ENCODE assay signal across 9 cellular contexts in genomic region chr2:120254178-120254577, GRCh38. TPM values are rescaled to one million over a fixed set of nuclear protein-coding genes. Genes with fewer than 3 reads are reported as not detected.
DNase-seq lines count a peak whose midpoint lies in the region; ATAC-seq and TF ChIP-seq lines count a peak whose summit lies in the region.
"Had no signal": no experiment of that assay in that cellular context is flagged by ENCODE, and none has a peak within 500 bp of the region (broad histone marks: within the 10 kb centered on the region; RNA-seq: fewer than 3 reads in every experiment).

No MANE protein-coding gene starts in this region.

- H3K9me3 Mint-ChIP-seq in MCF 10A (ENCODE audit: unreplicated experiment), result no peaks in the 10 kb centered on the region

- no peaks in the 10 kb centered on the region for H3K9me3 ChIP-seq in right atrium auricular region
- H3K9me3 ChIP-seq in mucosa of rectum (ENCODE audit: control insufficient read depth in 2 of 2, low read length in 2 of 2), result no peaks in the 10 kb centered on the region
- no peaks in the 10 kb centered on the region for H3K9me3 ChIP-seq in vagina

- TF ChIP-seq POLR2A in vagina (IDR thresholded peaks at IDR 0.05), result no peak

- CTCF ChIA-PET in MCF 10A (lab: Yijun Ruan, JAX), result interaction anchor here (1.7 kb wide), 1 partner anchor 10 kb away, joined by 5 read pairs; no protein-coding TSS in a partner anchor

- TF ChIP-seq CTCF in right atrium auricular region (IDR thresholded peaks at IDR 0.05), result no peak
- no peak for TF ChIP-seq CTCF in MCF 10A (IDR thresholded peaks at IDR 0.05; ENCODE audit: unreplicated experiment)
- no peak for TF ChIP-seq CTCF in vagina (IDR thresholded peaks at IDR 0.05)

- H3K4me3 ChIP-seq in right atrium auricular region (peak overlapping the region; percentile 67 to 78), mucosa of rectum (ENCODE audit: low read length in 2 of 2) (peak overlapping the region; percentile 89 to 93), vagina (peak overlapping the region; percentile 75 to 99)

- POLR2A ChIA-PET in MCF 10A (lab: Yijun Ruan, JAX), result interaction anchor here (0.6 to 3.4 kb wide), 4 partner anchors 9 to 69 kb away, joined by 4 to 18 read pairs (median 8); partner anchors contain the start of gene TMEM185B

- no peak for ATAC-seq in left ventricle myocardium superior
- no peak for ATAC-seq in HG03442 (IDR thresholded peaks at IDR 0.05; ENCODE audit: unreplicated experiment)

- peak overlapping the region; percentile 96 for H3K4me3 Mint-ChIP-seq in MCF 10A (ENCODE audit: unreplicated experiment)

- peaks cover 0 to 47% of the 10 kb centered on the region in 2 donors for H3K4me1 ChIP-seq in right atrium auricular region
- H3K4me1 ChIP-seq in mucosa of rectum (ENCODE audit: control insufficient read depth in 2 of 2, insufficient read depth in 2 of 2, low read length in 2 of 2), result peaks cover 18 to 22% of the 10 kb centered on the region in 2 donors
- H3K4me1 ChIP-seq in vagina, result peaks cover 63% of the 10 kb centered on the region

- H3K36me3 Mint-ChIP-seq in MCF 10A (ENCODE audit: insufficient read depth, unreplicated experiment), result no peaks in the 10 kb centered on the region

- H3K27me3 ChIP-seq in right atrium auricular region, result no peaks in the 10 kb centered on the region
- H3K27me3 ChIP-seq in mucosa of rectum (ENCODE audit: control insufficient read depth in 2 of 2, insufficient read depth in 2 of 2, low read length in 2 of 2), result no peaks in the 10 kb centered on the region
- no peaks in the 10 kb centered on the region for H3K27me3 ChIP-seq in vagina

- H3K27ac Mint-ChIP-seq in MCF 10A (ENCODE audit: low read depth, unreplicated experiment), result no peak overlapping the region

- no peak for DNase-seq in right atrium auricular region (ENCODE audit: low spot score)
- no peak for DNase-seq in left ventricle myocardium superior
- no peak for DNase-seq in MCF 10A (ENCODE audit: unreplicated experiment)
- DNase-seq in vagina (ENCODE audit: extremely low spot score in 2 of 2), result no peak
- DNase-seq in DMS79 (lab: John Stamatoyannopoulos, UW), result no peak
- DNase-seq in ACHN, result no peak
- DNase-seq: central memory CD4-positive, alpha-beta T cell had no signal

- BruUV-seq in MCF 10A (replicated peaks; lab: Mats Ljungman, UMichigan), result no TSS peak

- in situ Hi-C loops in ACHN (cut with HindIII; ENCODE audit: low pct_ligation_motif_present, low pct_unique_long_range_greater_than_20kb, low sequenced_read_pairs), result no loop called here

- H3K9ac ChIP-seq in mucosa of rectum (ENCODE audit: low read depth in 1 of 2, low read length in 2 of 2), result no peak overlapping the region

- H3K36me3 ChIP-seq in right atrium auricular region (no peaks in the 10 kb centered on the region), mucosa of rectum (ENCODE audit: control insufficient read depth in 2 of 2, insufficient read depth in 2 of 2, low read length in 2 of 2) (no peaks in the 10 kb centered on the region), vagina (no peaks in the 10 kb centered on the region)

- intact Hi-C loops in left ventricle myocardium superior (cut with micrococcal nuclease) (no loop called here), MCF 10A (cut with micrococcal nuclease) (no loop called here), vagina (cut with DNase I) (no loop called here)

- H3K4me1 Mint-ChIP-seq in MCF 10A (ENCODE audit: insufficient read depth, unreplicated experiment), result peaks cover 42% of the 10 kb centered on the region

- H3K27me3 Mint-ChIP-seq in MCF 10A (ENCODE audit: insufficient read depth, unreplicated experiment), result peaks cover 12% of the 10 kb centered on the region

- H3K27ac ChIP-seq in right atrium auricular region (peak overlapping the region in 1 of 2 donors; percentile 91), mucosa of rectum (ENCODE audit: low read depth in 2 of 2, low read length in 2 of 2) (no peak overlapping the region), vagina (no peak overlapping the region)

RNA-seq across cellular contexts. Expression of gene RALB, which starts 1.5 kb away (rescaled TPM):
- total RNA-seq in right atrium auricular region (10 to 100 TPM; 43.7 to 48.5 TPM), left ventricle myocardium superior (52.6 TPM), MCF 10A (2022) (37.4 and 46.5 TPM in 2 replicates), vagina (44.0 TPM)

RNA-seq across cellular contexts. Expression of gene TMEM185B, which starts 31.0 kb away (rescaled TPM):
- total RNA-seq in right atrium auricular region, result 10 to 100 TPM; 31.8 to 33.2 TPM
- 22.9 TPM for total RNA-seq in left ventricle myocardium superior
- 40.9 and 45.0 TPM in 2 replicates for total RNA-seq in MCF 10A (2022)
- 29.5 TPM for total RNA-seq in vagina
